ENCODE assay signal across 1 cellular context in the genomic region with DNA sequence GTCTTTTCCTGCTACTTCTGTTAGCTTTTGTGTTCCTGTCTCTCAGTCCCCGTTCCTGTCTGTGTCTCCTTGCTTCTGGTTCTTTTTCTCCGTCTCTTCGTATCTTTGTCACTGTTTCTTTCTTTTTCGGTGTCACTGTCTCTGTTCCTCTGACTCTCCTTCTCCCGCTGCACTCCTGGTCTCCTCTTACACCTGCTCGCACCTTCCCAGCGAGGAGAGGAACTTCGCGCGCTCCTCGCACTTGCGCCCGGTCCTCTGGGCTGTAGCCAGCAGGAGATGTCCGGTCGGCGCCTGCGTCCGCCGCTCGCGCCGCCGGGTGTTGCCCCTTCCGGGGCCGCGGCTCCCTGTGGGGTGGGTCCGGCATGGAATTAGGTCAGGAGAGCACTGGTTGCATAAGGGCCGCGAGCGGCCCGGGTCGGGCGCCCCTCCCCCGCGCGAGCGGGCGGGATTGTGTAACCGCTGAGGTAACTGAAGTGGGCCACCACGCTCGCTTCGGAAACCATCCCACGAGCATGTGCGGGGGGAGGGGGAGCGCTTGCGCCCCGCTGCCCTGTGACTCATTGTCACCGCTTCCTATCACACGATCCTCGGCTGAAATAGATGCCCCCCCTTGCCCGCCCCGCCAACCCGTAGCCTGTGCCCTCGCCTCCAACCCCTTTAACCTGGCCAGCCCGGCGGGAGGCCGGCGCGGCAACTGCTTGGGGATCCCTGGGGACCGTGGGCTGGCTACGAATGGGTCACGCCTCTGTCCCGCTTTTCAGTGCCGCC.
A peak's percentile ranks its signal among the peaks of the same experiment; 100 is the strongest.
TF ChIP-seq lines count a peak whose summit lies in the region.

No MANE protein-coding gene starts in this region.

TF ChIP-seq in HepG2, 621 proteins besides CTCF, POLR2A, EP300 and RAD21 (continued from another document and continues in another):
- TF ChIP-seq ZFP91 (CRISPR knock-in tag; IDR thresholded peaks at IDR 0.05; ENCODE audit: borderline replicate concordance) (peak; percentile 28; the same call in 1 of the 2 replicates), RORA (CRISPR knock-in tag; IDR thresholded peaks at IDR 0.05) (peak; percentile 98), FOXJ3 (CRISPR knock-in tag; IDR thresholded peaks at IDR 0.05; ENCODE audit: borderline replicate concordance) (no peak), ZNF83 (CRISPR knock-in tag; IDR thresholded peaks at IDR 0.05; ENCODE audit: borderline replicate concordance) (no peak), YEATS4 (CRISPR knock-in tag; IDR thresholded peaks at IDR 0.05; ENCODE audit: borderline replicate concordance) (no peak), ZNF687 (CRISPR knock-in tag; IDR thresholded peaks at IDR 0.05) (peak; percentile 71), ERF (CRISPR knock-in tag; IDR thresholded peaks at IDR 0.05) (0 out of 2 replicates have a peak, but pooled peaks have one; percentile 56), ZNF770 (CRISPR knock-in tag; IDR thresholded peaks at IDR 0.05) (no peak), ZNF451 (CRISPR knock-in tag; IDR thresholded peaks at IDR 0.05) (no peak), ZSCAN12 (CRISPR knock-in tag; IDR thresholded peaks at IDR 0.05) (no peak), RXRB (CRISPR knock-in tag; IDR thresholded peaks at IDR 0.05; ENCODE audit: borderline replicate concordance) (peak; percentile 70), ZNF737 (CRISPR knock-in tag; IDR thresholded peaks at IDR 0.05; ENCODE audit: borderline replicate concordance) (no peak), RELA (CRISPR knock-in tag; IDR thresholded peaks at IDR 0.05) (no peak), ZNF644 (CRISPR knock-in tag; IDR thresholded peaks at IDR 0.05; ENCODE audit: low read depth) (no peak), ZMYM3 (CRISPR knock-in tag; IDR thresholded peaks at IDR 0.05) (no peak; the same call in 1 of the 2 replicates), CC2D1A (CRISPR knock-in tag; IDR thresholded peaks at IDR 0.05) (no peak), POLR2G (IDR thresholded peaks at IDR 0.05; ENCODE audit: low read depth, low read length) (peak; percentile 46; the same call in 1 of the 2 replicates), KDM2A (CRISPR knock-in tag; IDR thresholded peaks at IDR 0.05; ENCODE audit: borderline replicate concordance, low read depth) (peak; percentile 56; the same call in 1 of the 2 replicates), ZNF724P (CRISPR knock-in tag; IDR thresholded peaks at IDR 0.05; ENCODE audit: borderline replicate concordance) (no peak), ZBTB3 (CRISPR knock-in tag; IDR thresholded peaks at IDR 0.05; ENCODE audit: borderline replicate concordance, low read depth) (no peak), ZNF580 (CRISPR knock-in tag; IDR thresholded peaks at IDR 0.05; ENCODE audit: borderline replicate concordance, low read depth) (no peak), MED8 (CRISPR knock-in tag; IDR thresholded peaks at IDR 0.05; ENCODE audit: insufficient replicate concordance) (peak; percentile 38), HNF4G (IDR thresholded peaks at IDR 0.05; ENCODE audit: borderline replicate concordance, low read depth, low read length) (0 out of 2 replicates have a peak, but pooled peaks have one; percentile 10), HNF4G (CRISPR knock-in tag; IDR thresholded peaks at IDR 0.05; ENCODE audit: borderline replicate concordance, low read depth) (no peak), HOXA7 (CRISPR knock-in tag; IDR thresholded peaks at IDR 0.05) (no peak), ZNF331 (CRISPR knock-in tag; IDR thresholded peaks at IDR 0.05) (peak; percentile 28; the same call in 1 of the 2 replicates), NFIB (CRISPR knock-in tag; IDR thresholded peaks at IDR 0.05; ENCODE audit: borderline replicate concordance) (no peak), GPBP1L1 (CRISPR knock-in tag; IDR thresholded peaks at IDR 0.05) (no peak), NFE2L2 (IDR thresholded peaks at IDR 0.05; ENCODE audit: low read length) (no peak), ZNF879 (CRISPR knock-in tag; IDR thresholded peaks at IDR 0.05) (no peak), TFDP2 (CRISPR knock-in tag; IDR thresholded peaks at IDR 0.05) (peak; percentile 54), HNF4A (CRISPR knock-in tag; IDR thresholded peaks at IDR 0.05) (peak; percentile 35), ZNF10 (CRISPR knock-in tag; IDR thresholded peaks at IDR 0.05; ENCODE audit: borderline replicate concordance, low read depth) (no peak)
- TF ChIP-seq, protein P1, sequence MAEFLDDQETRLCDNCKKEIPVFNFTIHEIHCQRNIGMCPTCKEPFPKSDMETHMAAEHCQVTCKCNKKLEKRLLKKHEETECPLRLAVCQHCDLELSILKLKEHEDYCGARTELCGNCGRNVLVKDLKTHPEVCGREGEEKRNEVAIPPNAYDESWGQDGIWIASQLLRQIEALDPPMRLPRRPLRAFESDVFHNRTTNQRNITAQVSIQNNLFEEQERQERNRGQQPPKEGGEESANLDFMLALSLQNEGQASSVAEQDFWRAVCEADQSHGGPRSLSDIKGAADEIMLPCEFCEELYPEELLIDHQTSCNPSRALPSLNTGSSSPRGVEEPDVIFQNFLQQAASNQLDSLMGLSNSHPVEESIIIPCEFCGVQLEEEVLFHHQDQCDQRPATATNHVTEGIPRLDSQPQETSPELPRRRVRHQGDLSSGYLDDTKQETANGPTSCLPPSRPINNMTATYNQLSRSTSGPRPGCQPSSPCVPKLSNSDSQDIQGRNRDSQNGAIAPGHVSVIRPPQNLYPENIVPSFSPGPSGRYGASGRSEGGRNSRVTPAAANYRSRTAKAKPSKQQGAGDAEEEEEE (CRISPR knock-in tag; IDR thresholded peaks at IDR 0.05; ENCODE audit: borderline replicate concordance) = no peak
- TF ChIP-seq, protein P2, sequence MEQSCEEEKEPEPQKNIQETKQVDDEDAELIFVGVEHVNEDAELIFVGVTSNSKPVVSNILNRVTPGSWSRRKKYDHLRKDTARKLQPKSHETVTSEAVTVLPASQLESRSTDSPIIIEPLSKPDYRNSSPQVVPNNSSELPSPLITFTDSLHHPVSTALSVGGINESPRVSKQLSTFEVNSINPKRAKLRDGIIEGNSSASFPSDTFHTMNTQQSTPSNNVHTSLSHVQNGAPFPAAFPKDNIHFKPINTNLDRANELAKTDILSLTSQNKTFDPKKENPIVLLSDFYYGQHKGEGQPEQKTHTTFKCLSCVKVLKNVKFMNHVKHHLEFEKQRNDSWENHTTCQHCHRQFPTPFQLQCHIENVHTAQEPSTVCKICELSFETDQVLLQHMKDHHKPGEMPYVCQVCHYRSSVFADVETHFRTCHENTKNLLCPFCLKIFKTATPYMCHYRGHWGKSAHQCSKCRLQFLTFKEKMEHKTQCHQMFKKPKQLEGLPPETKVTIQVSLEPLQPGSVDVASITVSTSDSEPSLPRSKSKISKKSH (CRISPR knock-in tag; IDR thresholded peaks at IDR 0.05; ENCODE audit: borderline replicate concordance) = no peak
- TF ChIP-seq, protein P3, sequence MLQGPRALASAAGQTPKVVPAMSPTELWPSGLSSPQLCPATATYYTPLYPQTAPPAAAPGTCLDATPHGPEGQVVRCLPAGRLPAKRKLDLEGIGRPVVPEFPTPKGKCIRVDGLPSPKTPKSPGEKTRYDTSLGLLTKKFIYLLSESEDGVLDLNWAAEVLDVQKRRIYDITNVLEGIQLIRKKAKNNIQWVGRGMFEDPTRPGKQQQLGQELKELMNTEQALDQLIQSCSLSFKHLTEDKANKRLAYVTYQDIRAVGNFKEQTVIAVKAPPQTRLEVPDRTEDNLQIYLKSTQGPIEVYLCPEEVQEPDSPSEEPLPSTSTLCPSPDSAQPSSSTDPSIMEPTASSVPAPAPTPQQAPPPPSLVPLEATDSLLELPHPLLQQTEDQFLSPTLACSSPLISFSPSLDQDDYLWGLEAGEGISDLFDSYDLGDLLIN (CRISPR knock-in tag; IDR thresholded peaks at IDR 0.05; ENCODE audit: borderline replicate concordance) = no peak
